Comparison of ENCODE assay signal across 10 cellular contexts in the genomic region with DNA sequence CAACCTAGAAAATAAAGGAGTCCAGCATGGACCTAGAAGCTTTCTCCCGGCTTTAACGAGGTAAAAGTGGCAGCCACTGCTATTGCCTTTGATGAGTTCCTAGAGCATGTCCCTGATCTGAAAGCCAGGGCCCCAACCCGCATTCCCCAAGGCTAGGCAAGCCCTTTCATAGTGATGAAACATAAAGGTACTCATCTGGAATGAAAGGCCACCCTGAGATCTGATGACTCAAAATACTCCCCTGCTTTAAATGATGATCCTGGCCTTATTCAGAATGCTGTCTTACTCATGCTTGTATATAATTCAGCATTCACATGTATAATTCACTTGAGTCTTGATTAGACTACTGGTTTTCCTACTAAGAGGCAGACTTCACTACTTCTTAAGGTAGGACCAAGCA. TPM values are rescaled to one million over a fixed set of nuclear protein-coding genes. Genes with fewer than 3 reads are reported as not detected.
DNase-seq lines count a peak whose midpoint lies in the region; ATAC-seq and TF ChIP-seq lines count a peak whose summit lies in the region.
"Had no signal": no experiment of that assay in that cellular context is flagged by ENCODE, and none has a peak within 500 bp of the region (broad histone marks: within the 10 kb centered on the region; RNA-seq: fewer than 3 reads in every experiment).

No MANE protein-coding gene starts in this region.

- H4K8ac ChIP-seq in neuronal stem cell (ENCODE audit: low read depth, low read length) = no peak overlapping the region

- TF ChIP-seq CTCF in esophagus squamous epithelium (IDR thresholded peaks at IDR 0.05) = no peak

- H2BK5ac ChIP-seq in neuronal stem cell (ENCODE audit: low read length) = no peak overlapping the region

- H2BK120ac ChIP-seq in neuronal stem cell (ENCODE audit: low read depth, low read length) = no peak overlapping the region

- H3K14ac ChIP-seq in neuronal stem cell (ENCODE audit: low read length) = no peak overlapping the region

- ATAC-seq in HG02852 (IDR thresholded peaks at IDR 0.05; ENCODE audit: unreplicated experiment) = no peak
- no peak for ATAC-seq in GM19467 (IDR thresholded peaks at IDR 0.05; ENCODE audit: unreplicated experiment)

- H3K9ac ChIP-seq in neuronal stem cell (ENCODE audit: low read depth, low read length, poor library complexity) = no peak overlapping the region

- H3K4me1 ChIP-seq in esophagus squamous epithelium (peaks cover 8 to 45% (median 24%) of the 10 kb centered on the region in 3 donors), neuronal stem cell (ENCODE audit: control insufficient read depth in 2 of 2, insufficient read depth in 1 of 2, low read depth in 1 of 2, low read length in 2 of 2) (no peaks in the 10 kb centered on the region)
- H3K4me1 ChIP-seq: prostate gland had no signal

- H2BK12ac ChIP-seq in neuronal stem cell (ENCODE audit: low read length) = no peak overlapping the region

- no peak overlapping the region for H4K91ac ChIP-seq in neuronal stem cell (ENCODE audit: low read depth, low read length, poor library complexity)

- intact Hi-C loops in esophagus squamous epithelium (cut with DNase I) = no loop called here

- no peak overlapping the region for H3K4ac ChIP-seq in neuronal stem cell (ENCODE audit: low read length)

- 20 to 58% methylated on average over 3 of the region's 3 CpGs for WGBS in esophagus squamous epithelium, 2 donors
- no CpG with 5 or more reads among the region's 3 CpGs for WGBS in neuronal stem cell (ENCODE audit: extremely low coverage in 2 of 2, insufficient read length in 2 of 2, insufficient replicate concordance in 1 of 2), 2 donors

- H2AK5ac ChIP-seq in neuronal stem cell (ENCODE audit: low read depth, low read length) = no peak overlapping the region

- H3K18ac ChIP-seq in neuronal stem cell (ENCODE audit: low read length) = no peak overlapping the region

- H3K9me3 ChIP-seq in esophagus squamous epithelium = no peaks in the 10 kb centered on the region
- no peaks in the 10 kb centered on the region for H3K9me3 ChIP-seq in neuronal stem cell (replicated peaks in 1 of 2; ENCODE audit: control insufficient read depth in 2 of 2, insufficient read depth in 1 of 2, low read depth in 1 of 2, low read length in 2 of 2)
- H3K9me3 ChIP-seq: prostate gland had no signal

- peak; percentile 69 for DNase-seq in GM04503 (ENCODE audit: low read depth)
- peak; percentile 28 to 57 for DNase-seq in SW 1271 (lab: John Stamatoyannopoulos, UW)
- no peak for DNase-seq in esophagus squamous epithelium (lab: John Stamatoyannopoulos, UW)
- peak; percentile 28 to 34 for DNase-seq in stimulated activated CD4-positive, alpha-beta T cell treated with anti-CD3 and anti-CD28 coated beads, Interleukin-2, amount 100 ng/mL, for 48 hours
- no peak for DNase-seq in neuronal stem cell (ENCODE audit: low spot score)
- no peak for DNase-seq in NCI-H2107 (lab: John Stamatoyannopoulos, UW)
- DNase-seq: activated CD4-positive, alpha-beta T cell treated with anti-CD3 and anti-CD28 coated beads, Interleukin-2, amount 50 U/mL, for 1 hour had no signal

- H3K79me1 ChIP-seq in neuronal stem cell (ENCODE audit: low read depth, low read length) = no peaks in the 10 kb centered on the region

- H3K4me2 ChIP-seq in neuronal stem cell (ENCODE audit: insufficient read depth, low read length, poor library complexity, severe bottlenecking) = no peak overlapping the region

- no peak overlapping the region for H3K23ac ChIP-seq in neuronal stem cell (ENCODE audit: low read depth, low read length, poor library complexity)

- H3K27me3 ChIP-seq in esophagus squamous epithelium (no peaks in the 10 kb centered on the region), neuronal stem cell (ENCODE audit: control insufficient read depth in 3 of 3, insufficient read depth in 3 of 3, low read depth in 1 of 3, low read length in 3 of 3) (no peaks in the 10 kb centered on the region)

- no peak overlapping the region for H2BK15ac ChIP-seq in neuronal stem cell (ENCODE audit: low read length)

- peak overlapping the region; percentile 17 to 83 (median 82) for H3K27ac ChIP-seq in esophagus squamous epithelium
- H3K27ac ChIP-seq in neuronal stem cell (replicated peaks; ENCODE audit: low read length) = no peak overlapping the region
- H3K27ac ChIP-seq: prostate gland had no signal

- no peak for TF ChIP-seq POLR2A in esophagus squamous epithelium (IDR thresholded peaks at IDR 0.05)

- no peak overlapping the region for H2AFZ ChIP-seq in neuronal stem cell (ENCODE audit: low read length)

- H3K4me3 ChIP-seq in esophagus squamous epithelium (no peak overlapping the region), neuronal stem cell (ENCODE audit: low read length in 2 of 2) (no peak overlapping the region)
- H3K4me3 ChIP-seq: prostate gland had no signal

- peaks cover 10 to 99% (median 34%) of the 10 kb centered on the region in 3 donors for H3K36me3 ChIP-seq in esophagus squamous epithelium
- peaks cover 24 to 88% of the 10 kb centered on the region in 2 donors for H3K36me3 ChIP-seq in neuronal stem cell (replicated peaks in 1 of 2; ENCODE audit: control insufficient read depth in 2 of 2, insufficient read depth in 2 of 2, low read length in 2 of 2)

RNA-seq across cellular contexts. Expression of gene TTPAL, which starts 21.3 kb away (rescaled TPM):
- total RNA-seq in esophagus squamous epithelium = 10 to 100 TPM in 3 of 4 donors, 1 to 10 TPM in 1; 7.9 to 13.0 (median 11.6) TPM
- 7.4 TPM for polyA plus RNA-seq in neuronal stem cell (2013, experiment 1 of 2)
- 7.4 TPM for polyA plus RNA-seq in neuronal stem cell (2013, experiment 2 of 2)

RNA-seq across cellular contexts. Expression of gene SERINC3, which starts 24.9 kb away (rescaled TPM):
- 10 to 100 TPM; 41.7 to 83.9 (median 59.4) TPM for total RNA-seq in esophagus squamous epithelium
- 30.6 TPM for polyA plus RNA-seq in neuronal stem cell (2013, experiment 1 of 2)
- polyA plus RNA-seq in neuronal stem cell (2013, experiment 2 of 2) = 30.8 TPM

Comparison
In these comparisons a context has a peak if more than half of its experiments do, and no peak if none do; other contexts are left out.
1. DNase-seq: peak in GM04503 (single experiment), SW 1271 (2 of 2) and stimulated activated CD4-positive, alpha-beta T cell treated with anti-CD3 and anti-CD28 coated beads, Interleukin-2, amount 100 ng/mL, for 48 hours (2 of 2); none in esophagus squamous epithelium (single experiment), neuronal stem cell (single experiment) and NCI-H2107 (single experiment).